In genomic region chr19:49447485-49448431, GRCh38 we compare ENCODE assay signal across 12 cellular contexts. TPM values are rescaled to one million over a fixed set of nuclear protein-coding genes. Genes with fewer than 3 reads are reported as not detected.
DNase-seq lines count a peak whose midpoint lies in the region; TF ChIP-seq lines count a peak whose summit lies in the region.
"Had no signal": no experiment of that assay in that cellular context is flagged by ENCODE, and none has a peak within 500 bp of the region (broad histone marks: within the 10 kb centered on the region; RNA-seq: fewer than 3 reads in every experiment).

No MANE protein-coding gene starts in this region.

- intact Hi-C loops in Calu3 (cut with micrococcal nuclease; ENCODE audit: unreplicated experiment): no loop called here
- intact Hi-C loops in activated CD4-positive, alpha-beta memory T cell treated with anti-CD3 and anti-CD28 coated beads for 36 hours (cut with micrococcal nuclease): no loop called here

- CTCF ChIA-PET in Calu3 (lab: Charles Lee): no interaction called here
- CTCF ChIA-PET in activated CD4-positive, alpha-beta memory T cell treated with anti-CD3 and anti-CD28 coated beads for 36 hours (lab: Charles Lee): interaction anchor here (1.8 kb wide), 1 partner anchor 56 kb away, joined by 5 read pairs; no protein-coding TSS in a partner anchor

- POLR2A ChIA-PET in activated CD4-positive, alpha-beta memory T cell treated with anti-CD3 and anti-CD28 coated beads for 36 hours (lab: Charles Lee): interaction anchor here (0.6 to 1.0 kb wide), 2 partner anchors 23 to 104 kb away, joined by 3 read pairs; no protein-coding TSS in a partner anchor

- no peaks in the 10 kb centered on the region for H3K4me1 ChIP-seq in HAP-1
- H3K4me1 ChIP-seq: parathyroid adenoma had no signal

- H3K4me1 Mint-ChIP-seq in Calu3 (ENCODE audit: low read depth, unreplicated experiment) (peaks cover 31% of the 10 kb centered on the region), progenitor cell of endocrine pancreas (ENCODE audit: low read depth) (peaks cover 7% of the 10 kb centered on the region)
- peaks cover 43% of the 10 kb centered on the region for H3K4me1 Mint-ChIP-seq in activated CD4-positive, alpha-beta memory T cell treated with anti-CD3 and anti-CD28 coated beads for 36 hours (ENCODE audit: low read depth)

- H3K36me3 ChIP-seq in HAP-1 (replicated peaks): peaks cover 33% of the 10 kb centered on the region

- H3K4me3 Mint-ChIP-seq in Calu3 (ENCODE audit: low read depth, unreplicated experiment): no peak overlapping the region
- no peak overlapping the region for H3K4me3 Mint-ChIP-seq in activated CD4-positive, alpha-beta memory T cell treated with anti-CD3 and anti-CD28 coated beads for 36 hours
- no peak overlapping the region for H3K4me3 Mint-ChIP-seq in progenitor cell of endocrine pancreas (ENCODE audit: low read depth)

- DNase-seq in Calu3 (peak; percentile 30), HAP-1 (ENCODE audit: low spot score in 2 of 2) (peak; percentile 42 to 83), progenitor cell of endocrine pancreas (ENCODE audit: low spot score, unreplicated experiment) (no peak), 8988T (no peak), caudate nucleus (lab: John Stamatoyannopoulos, UW) (no peak)
- DNase-seq in activated CD4-positive, alpha-beta memory T cell treated with anti-CD3 and anti-CD28 coated beads for 36 hours: peak; percentile 32
- DNase-seq: NCI-H774; stimulated activated naive CD4-positive, alpha-beta T cell had no signal

- H3K27me3 Mint-ChIP-seq in Calu3 (ENCODE audit: unreplicated experiment) (peaks cover 4% of the 10 kb centered on the region), progenitor cell of endocrine pancreas (no peaks in the 10 kb centered on the region)
- peaks cover under 1% of the 10 kb centered on the region for H3K27me3 Mint-ChIP-seq in activated CD4-positive, alpha-beta memory T cell treated with anti-CD3 and anti-CD28 coated beads for 36 hours

- H3K9me3 ChIP-seq in HAP-1: no peaks in the 10 kb centered on the region

- TF ChIP-seq CTCF in Calu3 (IDR thresholded peaks at IDR 0.05; ENCODE audit: unreplicated experiment) (no peak), progenitor cell of endocrine pancreas (IDR thresholded peaks at IDR 0.05; ENCODE audit: unreplicated experiment) (no peak)

- H3K27me3 ChIP-seq in HAP-1 (ENCODE audit: low read depth): no peaks in the 10 kb centered on the region
- H3K27me3 ChIP-seq in layer of hippocampus (ENCODE audit: control insufficient read depth, insufficient read depth, low read length): no peaks in the 10 kb centered on the region

- H3K9me3 Mint-ChIP-seq in Calu3 (ENCODE audit: low read depth, unreplicated experiment) (no peaks in the 10 kb centered on the region), progenitor cell of endocrine pancreas (ENCODE audit: low read depth) (no peaks in the 10 kb centered on the region)
- H3K9me3 Mint-ChIP-seq in activated CD4-positive, alpha-beta memory T cell treated with anti-CD3 and anti-CD28 coated beads for 36 hours: no peaks in the 10 kb centered on the region

- in situ Hi-C loops in HAP-1 (cut with MboI; ENCODE audit: low sequenced_read_pairs): no loop called here

- H3K27ac Mint-ChIP-seq in Calu3 (ENCODE audit: unreplicated experiment): peak overlapping the region; percentile 7
- H3K27ac Mint-ChIP-seq in activated CD4-positive, alpha-beta memory T cell treated with anti-CD3 and anti-CD28 coated beads for 36 hours: no peak overlapping the region
- H3K27ac Mint-ChIP-seq in progenitor cell of endocrine pancreas: no peak overlapping the region

- no TSS peak for BruUV-seq in Calu3 (replicated peaks; lab: Mats Ljungman, UMichigan)

- H3K27ac ChIP-seq in layer of hippocampus (ENCODE audit: low read depth, low read length): peak overlapping the region; percentile 38
- H3K27ac ChIP-seq in caudate nucleus (ENCODE audit: low read depth, low read length): no peak overlapping the region
- H3K27ac ChIP-seq: parathyroid adenoma had no signal

- H3K36me3 Mint-ChIP-seq in Calu3 (ENCODE audit: insufficient read depth, unreplicated experiment) (peaks cover 67% of the 10 kb centered on the region), progenitor cell of endocrine pancreas (ENCODE audit: insufficient read depth) (peaks cover 7% of the 10 kb centered on the region)
- H3K36me3 Mint-ChIP-seq in activated CD4-positive, alpha-beta memory T cell treated with anti-CD3 and anti-CD28 coated beads for 36 hours: peaks cover 41% of the 10 kb centered on the region

- H3K4me3 ChIP-seq in HAP-1: no peak overlapping the region
- H3K4me3 ChIP-seq: coronary artery had no signal

RNA-seq across cellular contexts. Expression of gene PIH1D1, which starts 3.9 kb away (rescaled TPM):
- total RNA-seq in Calu3 (2022): 127 and 141 TPM in 2 replicates
- total RNA-seq in activated CD4-positive, alpha-beta memory T cell treated with anti-CD3 and anti-CD28 coated beads for 36 hours: 100 to 1,000 TPM; 117 to 129 TPM
- total RNA-seq in progenitor cell of endocrine pancreas: 125 TPM in 2 replicates

RNA-seq across cellular contexts. Expression of gene ALDH16A1, which starts 5.3 kb away (rescaled TPM):
- total RNA-seq in Calu3 (2022) (34.4 and 36.1 TPM in 2 replicates), progenitor cell of endocrine pancreas (44.2 and 46.0 TPM in 2 replicates)
- 10 to 100 TPM; 43.7 to 44.2 TPM for total RNA-seq in activated CD4-positive, alpha-beta memory T cell treated with anti-CD3 and anti-CD28 coated beads for 36 hours

RNA-seq across cellular contexts. Expression of gene SLC17A7, which starts 6.4 kb away (rescaled TPM):
- total RNA-seq in Calu3 (2022) (not detected in 2 replicates), progenitor cell of endocrine pancreas (0.29 TPM in 2 replicates)
- total RNA-seq in activated CD4-positive, alpha-beta memory T cell treated with anti-CD3 and anti-CD28 coated beads for 36 hours: under 1 TPM in 1 of 2 experiments, not detected in 1; 0.17 TPM
- total RNA-seq: activated CD8-positive, alpha-beta memory T cell treated with anti-CD3 and anti-CD28 coated beads for 36 hours had no signal

RNA-seq across cellular contexts. Expression of gene GFY, which starts 22.6 kb away (rescaled TPM):
- total RNA-seq in Calu3 (2022) (not detected in 2 replicates), progenitor cell of endocrine pancreas (not detected in 2 replicates)
- not detected for total RNA-seq in activated CD4-positive, alpha-beta memory T cell treated with anti-CD3 and anti-CD28 coated beads for 36 hours
- total RNA-seq: activated CD8-positive, alpha-beta memory T cell treated with anti-CD3 and anti-CD28 coated beads for 36 hours had no signal

RNA-seq across cellular contexts. Expression of gene PTH2, which starts 24.5 kb away (rescaled TPM):
- total RNA-seq in Calu3 (2022): not detected in 2 replicates
- not detected for total RNA-seq in activated CD4-positive, alpha-beta memory T cell treated with anti-CD3 and anti-CD28 coated beads for 36 hours
- total RNA-seq in progenitor cell of endocrine pancreas: not detected in 2 replicates
- total RNA-seq: activated CD8-positive, alpha-beta memory T cell treated with anti-CD3 and anti-CD28 coated beads for 36 hours had no signal

Comparison
In these comparisons a context has a peak if more than half of its experiments do, and no peak if none do; other contexts are left out.
1. DNase-seq: peak in Calu3 (single experiment), HAP-1 (2 of 2) and activated CD4-positive, alpha-beta memory T cell treated with anti-CD3 and anti-CD28 coated beads for 36 hours (single experiment); none in progenitor cell of endocrine pancreas (single experiment), 8988T (single experiment) and caudate nucleus (0 of 61).